Comparison of ENCODE assay signal across 8 cellular contexts in the genomic region with DNA sequence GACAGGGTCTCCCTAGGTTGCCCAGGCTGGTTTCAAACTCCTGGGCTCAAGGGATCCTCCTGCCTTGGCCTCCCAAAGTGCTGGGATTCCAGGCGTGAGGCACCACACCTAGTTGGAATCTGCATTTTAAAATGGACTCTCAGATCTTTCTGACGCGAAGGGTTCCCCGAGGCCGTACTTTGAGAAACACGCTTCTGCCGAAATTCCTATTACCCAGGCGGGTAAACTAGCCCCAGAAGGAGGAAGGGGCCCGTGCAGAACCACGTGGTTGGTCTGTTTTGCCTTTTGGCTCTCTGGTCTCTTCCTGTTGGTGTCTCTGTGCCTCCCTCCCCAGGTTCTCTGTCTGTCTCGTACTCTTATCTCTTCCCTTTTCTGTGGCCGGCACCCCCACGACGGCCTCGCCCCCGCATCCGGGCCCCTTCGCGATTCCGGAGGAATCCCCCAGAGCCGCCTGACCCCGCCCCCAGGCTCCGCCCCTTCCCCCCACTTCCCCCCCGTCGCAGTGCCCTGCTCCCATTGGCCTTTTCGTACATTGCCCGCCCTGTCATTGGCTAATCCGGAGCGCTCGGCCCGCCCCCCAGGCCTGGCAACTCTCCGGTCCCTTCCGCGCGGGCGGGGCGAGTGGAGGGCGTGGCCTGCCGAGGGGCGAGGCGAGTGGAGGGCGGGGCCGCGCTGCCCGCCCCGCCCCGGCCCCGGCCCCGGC. TPM values are rescaled to one million over a fixed set of nuclear protein-coding genes. Genes with fewer than 3 reads are reported as not detected.
DNase-seq lines count a peak whose midpoint lies in the region; ATAC-seq, FAIRE-seq and TF ChIP-seq lines count a peak whose summit lies in the region.

TSS of gene TNFAIP8L1 (plus strand) at position 689 of the 703 bp plus-strand sequence. CDS start 12,354 bp downstream, outside the sequence.

- ATAC-seq in HG02852 (IDR thresholded peaks at IDR 0.05; ENCODE audit: unreplicated experiment) (peak; percentile 76), heart right ventricle (peak; percentile 92 to 96 (median 94)), upper lobe of left lung (ENCODE audit: low FRiP score in 2 of 2) (peak; percentile 97)

- H3K4me3 ChIP-seq in heart right ventricle: peak within 1 kb of the TSS; percentile 49 to 89 (median 81)
- peak within 1 kb of the TSS; percentile 66 to 95 (median 80) for H3K4me3 ChIP-seq in upper lobe of left lung

- no peaks in the 10 kb centered on the region for H3K9me3 ChIP-seq in heart right ventricle
- H3K9me3 ChIP-seq in upper lobe of left lung: no peaks in the 10 kb centered on the region

- 2% methylated on average over 45 to 49 of the region's 49 CpGs for WGBS in heart right ventricle, 2 donors
- WGBS in upper lobe of left lung, 2 donors: 4 to 6% methylated on average over 18 of the region's 49 CpGs

- H3K36me3 ChIP-seq in heart right ventricle (no peaks in the 10 kb centered on the region), upper lobe of left lung (no peaks in the 10 kb centered on the region)

- TF ChIP-seq CTCF in heart right ventricle (IDR thresholded peaks at IDR 0.05): no peak
- no peak for TF ChIP-seq CTCF in upper lobe of left lung (IDR thresholded peaks at IDR 0.05)

- H3K27ac ChIP-seq in heart right ventricle (peak within 1 kb of the TSS; percentile 18 to 92 (median 86)), upper lobe of left lung (peak within 1 kb of the TSS; percentile 76 to 85 (median 82))

- H3K4me1 ChIP-seq in heart right ventricle: peaks cover 7 to 74% (median 58%) of the 10 kb centered on the region in 9 donors
- H3K4me1 ChIP-seq in upper lobe of left lung: peaks cover 30 to 49% (median 39%) of the 10 kb centered on the region in 4 donors

- intact Hi-C loops in heart right ventricle (cut with DNase I): loop anchor here in 8 of 10 donors (5.0 to 10.0 kb wide), 3 partner anchors 54 to 82 kb away; partner anchors contain the start of gene SEMA6B (in 6 of the 8)
- intact Hi-C loops in posterior vena cava (cut with DNase I): loop anchor here (5.0 to 10.0 kb wide), 2 partner anchors 64 to 82 kb away; partner anchors contain the start of gene SEMA6B (in 1 of the 2)

- TF ChIP-seq POLR2A in GM12892 (IDR thresholded peaks at IDR 0.05; ENCODE audit: low read depth, low read length) (peak; percentile 59; the same call in 1 of the 2 replicates), upper lobe of left lung (IDR thresholded peaks at IDR 0.05) (peak in 2 of 4 donors; percentile 13 to 26)

- peaks cover 0 to 5% (median 0%) of the 10 kb centered on the region in 7 donors for H3K27me3 ChIP-seq in heart right ventricle
- H3K27me3 ChIP-seq in upper lobe of left lung: no peaks in the 10 kb centered on the region

- TF ChIP-seq EP300 in upper lobe of left lung (IDR thresholded peaks at IDR 0.05): no peak

- DNase-seq in GM12892 (ENCODE audit: insufficient read length) (peak; percentile 100), NCI-H146 (lab: John Stamatoyannopoulos, UW) (peak; percentile 91), T-helper 1 cell (peak; percentile 96 to 99 (median 98)), amniotic epithelial cell (ENCODE audit: low read depth) (peak; percentile 92), heart right ventricle (peak; percentile 97 to 98), posterior vena cava (ENCODE audit: low spot score) (peak; percentile 99), upper lobe of left lung (peak; percentile 96 to 100)

- FAIRE-seq in GM12892 (lab: Jason Lieb, UNC): peak; percentile 90

RNA-seq across cellular contexts. Expression of gene TNFAIP8L1, which starts in this region (rescaled TPM):
- polyA plus RNA-seq in GM12892 (2012; ENCODE audit: missing spikeins): 6.7 TPM
- total RNA-seq in heart right ventricle (10 to 100 TPM in 1 of 10 donors, 1 to 10 TPM in 9; 2.5 to 13.4 (median 6.1) TPM), posterior vena cava (1 to 10 TPM; 5.7 to 6.1 TPM), upper lobe of left lung (10 to 100 TPM in 3 of 6 donors, 1 to 10 TPM in 3; 4.4 to 17.5 (median 11.4) TPM)
- polyA plus RNA-seq in heart right ventricle: 1 to 10 TPM; 5.0 to 8.9 TPM

Comparison
In these comparisons a context has a peak if more than half of its experiments do, and no peak if none do; other contexts are left out.
1. Peak in every context shown above with its lines: DNase-seq, ATAC-seq, H3K4me3 ChIP-seq and H3K27ac ChIP-seq.